Comparison of ENCODE assay signal across 27 cellular contexts in genomic region chr20:63465380-63466249, GRCh38. TPM values are rescaled to one million over a fixed set of nuclear protein-coding genes. Genes with fewer than 3 reads are reported as not detected.
"Had no signal": no experiment of that assay in that cellular context is flagged by ENCODE, and none has a peak within 500 bp of the region (broad histone marks: within the 10 kb centered on the region; RNA-seq: fewer than 3 reads in every experiment).

No MANE protein-coding gene starts in this region.

- H3K27ac ChIP-seq: left lung, neutrophil, ovary, psoas muscle, tibial nerve had no signal

- H3K4me3 ChIP-seq: adrenal gland, left lung, lung, ovary, psoas muscle, tibial nerve had no signal

- H3K36me3 ChIP-seq: adrenal gland, left lung, neutrophil, ovary, tibial nerve had no signal

- H3K9me3 Mint-ChIP-seq: activated T-cell treated with anti-CD3 and anti-CD28 coated beads, Interleukin-2, amount 50 U/mL, for 24 hours; activated T-helper 17 cell treated with anti-CD3 and anti-CD28 coated beads, Interleukin-2, amount 50 U/mL, for 72 hours; naive thymus-derived CD4-positive, alpha-beta T cell; stimulated activated naive CD8-positive, alpha-beta T cell treated with anti-CD3 and anti-CD28 coated beads, Interleukin-15, amount 100 ng/mL, for 72 hours had no signal

- H3K27me3 ChIP-seq: ovary had no signal

- H3K36me3 Mint-ChIP-seq: activated naive CD8-positive, alpha-beta T cell; naive thymus-derived CD4-positive, alpha-beta T cell had no signal

- H3K4me3 Mint-ChIP-seq: activated naive CD8-positive, alpha-beta T cell; activated T-cell treated with anti-CD3 and anti-CD28 coated beads, Interleukin-2, amount 50 U/mL, for 24 hours; activated T-helper 17 cell treated with anti-CD3 and anti-CD28 coated beads, Interleukin-2, amount 50 U/mL, for 72 hours; naive thymus-derived CD4-positive, alpha-beta T cell; stimulated activated naive CD8-positive, alpha-beta T cell treated with anti-CD3 and anti-CD28 coated beads, Interleukin-15, amount 100 ng/mL, for 72 hours had no signal

- H3K4me1 Mint-ChIP-seq: activated T-helper 17 cell treated with anti-CD3 and anti-CD28 coated beads, Interleukin-2, amount 50 U/mL, for 72 hours; stimulated activated naive CD8-positive, alpha-beta T cell treated with anti-CD3 and anti-CD28 coated beads, Interleukin-15, amount 100 ng/mL, for 72 hours had no signal

- DNase-seq: activated CD4-positive, alpha-beta T cell treated with anti-CD3 and anti-CD28 coated beads, Interleukin-2, amount 50 U/mL, for 4 hours; activated CD8-positive, alpha-beta memory T cell treated with anti-CD3 and anti-CD28 coated beads for 24 hours; activated CD8-positive, alpha-beta memory T cell treated with anti-CD3 and anti-CD28 coated beads, Interleukin-2, amount 50 U/mL, for 4 hours; activated naive CD4-positive, alpha-beta T cell; activated T-cell treated with anti-CD3 and anti-CD28 coated beads, Interleukin-2, amount 50 U/mL, for 24 hours; adrenal gland; dermis blood vessel endothelial cell; effector memory CD4-positive, alpha-beta T cell; hippocampal formation; kidney glomerular epithelial cell; left lung; naive thymus-derived CD4-positive, alpha-beta T cell; ovary; psoas muscle; right cardiac atrium; stimulated activated CD4-positive, alpha-beta T cell treated with anti-CD3 and anti-CD28 coated beads, Interleukin-12 subunit alpha, Interleukin-12 subunit beta, amount 100 ng/mL, for 4 hours; stimulated activated naive CD8-positive, alpha-beta T cell treated with anti-CD3 and anti-CD28 coated beads, Interleukin-15, amount 100 ng/mL, for 72 hours; T-helper 9 cell had no signal

- H3K4me1 ChIP-seq: adrenal gland, left lung, psoas muscle, tibial nerve had no signal

- H3K9me3 ChIP-seq: adrenal gland, left lung, neutrophil, ovary, psoas muscle, tibial nerve had no signal

- H3K27ac Mint-ChIP-seq: activated naive CD8-positive, alpha-beta T cell; activated T-cell treated with anti-CD3 and anti-CD28 coated beads, Interleukin-2, amount 50 U/mL, for 24 hours; activated T-helper 17 cell treated with anti-CD3 and anti-CD28 coated beads, Interleukin-2, amount 50 U/mL, for 72 hours; stimulated activated naive CD8-positive, alpha-beta T cell treated with anti-CD3 and anti-CD28 coated beads, Interleukin-15, amount 100 ng/mL, for 72 hours had no signal

RNA-seq across cellular contexts. Expression of gene KCNQ2, which starts 6.8 kb away (rescaled TPM):
- total RNA-seq: chondrocyte; dermis blood vessel endothelial cell; esophagus mucosa; left lung; mesenteric fat pad; ovary; T-helper 1 cell treated with Interleukin-12 subunit alpha and Interleukin-12 subunit beta and Interleukin-4 antibody, amounts not matched to agents 30 ng/mL and 1 ng/mL, for 36 hours; tibial nerve had no signal

RNA-seq across cellular contexts. Expression of gene EEF1A2, which starts 33.3 kb away (rescaled TPM):
- total RNA-seq: tibial nerve had no signal
